Comparison of ENCODE assay signal across 8 cellular contexts in genomic region chr12:71685312-71685906, GRCh38. TPM values are rescaled to one million over a fixed set of nuclear protein-coding genes. Genes with fewer than 3 reads are reported as not detected.
DNase-seq lines count a peak whose midpoint lies in the region; ATAC-seq, FAIRE-seq and TF ChIP-seq lines count a peak whose summit lies in the region.

No MANE protein-coding gene starts in this region.

- no peaks in the 10 kb centered on the region for H3K9me1 ChIP-seq in endothelial cell of umbilical vein (replicated peaks; ENCODE audit: control insufficient read depth, extremely low read depth, insufficient read depth, low read length)

- CTCF ChIA-PET in OCI-LY7 (lab: Charles Lee; ENCODE audit: unreplicated experiment) (interaction anchor here (0.6 to 1.6 kb wide), 3 partner anchors 21 to 62 kb away, joined by 3 to 5 read pairs (median 3); partner anchors contain the start of gene THAP2), endothelial cell of umbilical vein (lab: Charles Lee) (interaction anchor here (0.7 to 4.6 kb wide), 7 partner anchors 16 to 293 kb away, joined by 3 to 59 read pairs (median 9); partner anchors contain the start of genes THAP2 and ZFC3H1)

- H3K9ac ChIP-seq in DND-41 (ENCODE audit: low read depth, low read length), result peak overlapping the region; percentile 87
- H3K9ac ChIP-seq in endothelial cell of umbilical vein (replicated peaks; ENCODE audit: extremely low read depth, insufficient read depth, low read length), result peak overlapping the region; percentile 39

- dilution Hi-C loops in endothelial cell of umbilical vein (cut with MboI; ENCODE audit: extremely low pct_ligation_motif_present, low sequenced_read_pairs), result no loop called here

- intact Hi-C loops in OCI-LY7 (cut with micrococcal nuclease; ENCODE audit: unreplicated experiment), result loop anchor here (10.0 kb wide), 1 partner anchor 1421 kb away; no protein-coding TSS in a partner anchor
- intact Hi-C loops in endothelial cell of umbilical vein (cut with micrococcal nuclease), result no loop called here

- H3K4me3 ChIP-seq in DND-41 (ENCODE audit: low read depth in 1 of 2, low read length in 2 of 2), result peak overlapping the region; percentile 70 to 84; a peak in 3 of 4 replicates
- peak overlapping the region; percentile 94 for H3K4me3 ChIP-seq in OCI-LY7 (ENCODE audit: low read depth, low read length, poor library complexity, severe bottlenecking)
- H3K4me3 ChIP-seq in endothelial cell of umbilical vein (replicated peaks in 1 of 3; ENCODE audit: insufficient read depth in 1 of 3, low read depth in 1 of 3, low read length in 3 of 3), result peak overlapping the region; percentile 76 to 98 (median 91)
- peak overlapping the region; percentile 75 for H3K4me3 ChIP-seq in neuron (ENCODE audit: low read length)

- no peak for TF ChIP-seq POLR2A in endothelial cell of umbilical vein (IDR thresholded peaks at IDR 0.05; ENCODE audit: low read depth, low read length)

- H3K79me2 ChIP-seq in DND-41 (ENCODE audit: insufficient read depth, low read length) (peaks cover 35% of the 10 kb centered on the region), OCI-LY7 (ENCODE audit: insufficient read depth, low read depth, low read length) (peaks cover 41% of the 10 kb centered on the region), endothelial cell of umbilical vein (ENCODE audit: control insufficient read depth, insufficient read depth, low read length) (no peaks in the 10 kb centered on the region)

- no peak for DNase-seq in DND-41
- no peak for DNase-seq in OCI-LY7 (ENCODE audit: low spot score)
- no peak for DNase-seq in endothelial cell of umbilical vein (ENCODE audit: low read depth, low spot score)
- no peak for DNase-seq in activated effector memory CD4-positive, alpha-beta T cell treated with Interleukin-2 at 50 U/mL for 16 hours
- no peak for DNase-seq in NCI-H510A (lab: John Stamatoyannopoulos, UW)
- DNase-seq in activated CD4-positive, alpha-beta T cell treated with anti-CD3 and anti-CD28 coated beads for 4 hours, result no peak

- H3K9me3 ChIP-seq in DND-41 (ENCODE audit: insufficient read depth, low read length, severe bottlenecking), result no peaks in the 10 kb centered on the region
- no peaks in the 10 kb centered on the region for H3K9me3 ChIP-seq in OCI-LY7 (ENCODE audit: low read length)
- no peaks in the 10 kb centered on the region for H3K9me3 ChIP-seq in endothelial cell of umbilical vein (replicated peaks; ENCODE audit: control insufficient read depth, insufficient read depth, low read length)
- no peaks in the 10 kb centered on the region for H3K9me3 ChIP-seq in neuron (ENCODE audit: low read length)

- H3K27me3 ChIP-seq in DND-41 (ENCODE audit: insufficient read depth, low read length, poor library complexity) (no peaks in the 10 kb centered on the region), endothelial cell of umbilical vein (ENCODE audit: control insufficient read depth in 2 of 2, insufficient read depth in 2 of 2, low read length in 2 of 2) (no peaks in the 10 kb centered on the region), neuron (ENCODE audit: insufficient read depth, low read length) (no peaks in the 10 kb centered on the region)

- H3K9me2 ChIP-seq in OCI-LY7 (ENCODE audit: insufficient read depth, low read length), result no peaks in the 10 kb centered on the region

- POLR2A ChIA-PET in OCI-LY7 (lab: Charles Lee), result interaction anchor here (0.6 to 6.7 kb wide), 22 partner anchors 9 to 178 kb away, joined by 3 to 105 read pairs (median 4); partner anchors contain the start of genes THAP2 and ZFC3H1
- POLR2A ChIA-PET in endothelial cell of umbilical vein (lab: Charles Lee), result interaction anchor here (0.7 to 2.4 kb wide), 2 partner anchors 22 to 72 kb away, joined by 4 to 18 read pairs; partner anchors contain the start of genes THAP2 and ZFC3H1

- H3K4me2 ChIP-seq in DND-41 (ENCODE audit: insufficient read depth, low read length) (peak overlapping the region; percentile 93), OCI-LY7 (ENCODE audit: low read length) (peak overlapping the region; percentile 84), endothelial cell of umbilical vein (ENCODE audit: insufficient read depth, low read length) (peak overlapping the region; percentile 98)

- H2AFZ ChIP-seq in DND-41 (ENCODE audit: low read depth, low read length) (peak overlapping the region; percentile 88), OCI-LY7 (ENCODE audit: low read length) (peak overlapping the region; percentile 75), endothelial cell of umbilical vein (ENCODE audit: low read depth, low read length) (peak overlapping the region; percentile 93), neuron (ENCODE audit: low read depth, low read length) (peak overlapping the region; percentile 82)

- H3K27ac ChIP-seq in DND-41 (ENCODE audit: low read length) (peak overlapping the region; percentile 88), OCI-LY7 (ENCODE audit: low read depth, low read length, poor library complexity, severe bottlenecking) (peak overlapping the region; percentile 99), endothelial cell of umbilical vein (ENCODE audit: insufficient read depth, low read depth, low read length) (no peak overlapping the region)

- H4K20me1 ChIP-seq in DND-41 (ENCODE audit: insufficient read depth, low read length), result no peaks in the 10 kb centered on the region
- no peaks in the 10 kb centered on the region for H4K20me1 ChIP-seq in OCI-LY7 (ENCODE audit: insufficient read depth, low read length)
- H4K20me1 ChIP-seq in endothelial cell of umbilical vein (replicated peaks; ENCODE audit: control insufficient read depth, extremely low read depth, insufficient read depth, low read length), result no peaks in the 10 kb centered on the region

- TF ChIP-seq CTCF in DND-41 (IDR thresholded peaks at IDR 0.05; ENCODE audit: borderline replicate concordance, extremely low read depth, low read length, poor library complexity, severe bottlenecking) (no peak), OCI-LY7 (conservative IDR thresholded peaks at IDR 0.05; ENCODE audit: low read length) (no peak), endothelial cell of umbilical vein (IDR thresholded peaks at IDR 0.05; ENCODE audit: extremely low read depth in 1 of 2, insufficient read depth in 1 of 2, low read depth in 1 of 2, low read length in 2 of 2) (no peak)

- ATAC-seq in DND-41 (ENCODE audit: insufficient read depth, low read depth) (no peak), HG02623 (IDR thresholded peaks at IDR 0.05; ENCODE audit: unreplicated experiment) (no peak)

- BruUV-seq in OCI-LY7 (replicated peaks; lab: Mats Ljungman, UMichigan) (TSS peak; percentile 80), endothelial cell of umbilical vein (replicated peaks; lab: Mats Ljungman, UMichigan) (no TSS peak)

- H3K36me3 ChIP-seq in DND-41 (ENCODE audit: insufficient read depth, low read length), result no peaks in the 10 kb centered on the region
- peaks cover 3% of the 10 kb centered on the region; the same call in 1 of the 2 replicates for H3K36me3 ChIP-seq in OCI-LY7 (ENCODE audit: insufficient read depth, low read length)
- H3K36me3 ChIP-seq in endothelial cell of umbilical vein (ENCODE audit: control insufficient read depth in 2 of 2, extremely low read depth in 1 of 2, insufficient read depth in 2 of 2, low read length in 2 of 2), result no peaks in the 10 kb centered on the region
- H3K36me3 ChIP-seq in neuron (ENCODE audit: insufficient read depth, low read length), result no peaks in the 10 kb centered on the region

- H3K4me1 ChIP-seq in DND-41 (ENCODE audit: insufficient read depth, low read length) (peaks cover 50% of the 10 kb centered on the region), OCI-LY7 (ENCODE audit: insufficient read depth, low read length, poor library complexity, severe bottlenecking) (peaks cover 39% of the 10 kb centered on the region), endothelial cell of umbilical vein (ENCODE audit: control insufficient read depth, extremely low read depth, insufficient read depth, low read length) (peaks cover 4% of the 10 kb centered on the region), neuron (ENCODE audit: insufficient read depth, low read length) (peaks cover 16% of the 10 kb centered on the region)

- FAIRE-seq in endothelial cell of umbilical vein (lab: Jason Lieb, UNC), result no peak

TF ChIP-seq in endothelial cell of umbilical vein, 7 proteins besides CTCF, POLR2A, EP300 and RAD21 (continues in another document):
- no peak for TF ChIP-seq EZH2 (IDR thresholded peaks at IDR 0.05; ENCODE audit: borderline replicate concordance, low read depth, low read length, severe bottlenecking)

RNA-seq across cellular contexts. Expression of gene TMEM19, which starts 0.5 kb away (rescaled TPM):
- total RNA-seq in OCI-LY7 (2014; rRNA removed; shearing (Covaris generic)), result 38.3 and 44.1 TPM in 2 replicates
- 40.4 and 47.5 TPM in 2 replicates for total RNA-seq in OCI-LY7 (2022)
- total RNA-seq in endothelial cell of umbilical vein, result 23.8 and 24.4 TPM in 2 replicates
- polyA plus RNA-seq in endothelial cell of umbilical vein, result 16.7 and 20.4 TPM in 2 replicates
- polyA plus RNA-seq in endothelial cell of umbilical vein (2011; cell fraction: cytosol; rRNA removed), result 14.2 and 15.6 TPM in 2 replicates
- 6.5 and 13.4 TPM in 2 replicates for polyA plus RNA-seq in endothelial cell of umbilical vein (2011; cell fraction: nucleus; rRNA removed)
- polyA plus RNA-seq in endothelial cell of umbilical vein (2012), result 16.8 and 20.7 TPM in 2 replicates
- 40.6 and 46.6 TPM in 2 replicates for polyA minus RNA-seq in endothelial cell of umbilical vein
- 15.3 TPM for polyA minus RNA-seq in endothelial cell of umbilical vein (2011; cell fraction: cytosol; rRNA and poly(A)+ RNA removed)
- 4.5 and 8.4 TPM in 2 replicates for polyA minus RNA-seq in endothelial cell of umbilical vein (2011; cell fraction: nucleus; rRNA and poly(A)+ RNA removed)

RNA-seq across cellular contexts. Expression of gene THAP2, which starts 21.3 kb away (rescaled TPM):
- total RNA-seq in OCI-LY7 (2014; rRNA removed; shearing (Covaris generic)), result 3.6 and 8.2 TPM in 2 replicates
- total RNA-seq in OCI-LY7 (2022) (9.3 and 10.2 TPM in 2 replicates), endothelial cell of umbilical vein (4.1 and 4.4 TPM in 2 replicates)
- 1.0 and 1.4 TPM in 2 replicates for polyA plus RNA-seq in endothelial cell of umbilical vein
- polyA plus RNA-seq in endothelial cell of umbilical vein (2011; cell fraction: cytosol; rRNA removed), result 1.8 and 2.1 TPM in 2 replicates
- 2.0 and 3.2 TPM in 2 replicates for polyA plus RNA-seq in endothelial cell of umbilical vein (2011; cell fraction: nucleus; rRNA removed)
- 3.9 and 4.7 TPM in 2 replicates for polyA plus RNA-seq in endothelial cell of umbilical vein (2012)
- polyA minus RNA-seq in endothelial cell of umbilical vein, result 0.57 and 1.3 TPM in 2 replicates
- polyA minus RNA-seq in endothelial cell of umbilical vein (2011; cell fraction: cytosol; rRNA and poly(A)+ RNA removed), result 1.5 TPM
- polyA minus RNA-seq in endothelial cell of umbilical vein (2011; cell fraction: nucleus; rRNA and poly(A)+ RNA removed), result 2.0 and 2.8 TPM in 2 replicates

RNA-seq across cellular contexts. Expression of gene ZFC3H1, which starts 21.8 kb away (rescaled TPM):
- 31.1 and 45.8 TPM in 2 replicates for total RNA-seq in OCI-LY7 (2014; rRNA removed; shearing (Covaris generic))
- total RNA-seq in OCI-LY7 (2022), result 66.8 and 75.9 TPM in 2 replicates
- total RNA-seq in endothelial cell of umbilical vein, result 47.6 and 60.4 TPM in 2 replicates
- 17.5 and 23.6 TPM in 2 replicates for polyA plus RNA-seq in endothelial cell of umbilical vein
- polyA plus RNA-seq in endothelial cell of umbilical vein (2011; cell fraction: cytosol; rRNA removed), result 9.8 and 11.0 TPM in 2 replicates
- polyA plus RNA-seq in endothelial cell of umbilical vein (2011; cell fraction: nucleus; rRNA removed), result 185 and 225 TPM in 2 replicates
- polyA plus RNA-seq in endothelial cell of umbilical vein (2012), result 21.5 and 27.2 TPM in 2 replicates
- polyA minus RNA-seq in endothelial cell of umbilical vein, result 24.8 and 28.8 TPM in 2 replicates
- polyA minus RNA-seq in endothelial cell of umbilical vein (2011; cell fraction: cytosol; rRNA and poly(A)+ RNA removed), result 15.1 TPM
- 114 and 160 TPM in 2 replicates for polyA minus RNA-seq in endothelial cell of umbilical vein (2011; cell fraction: nucleus; rRNA and poly(A)+ RNA removed)
